14 cellular contexts compared by ENCODE assay signal in the genomic region with DNA sequence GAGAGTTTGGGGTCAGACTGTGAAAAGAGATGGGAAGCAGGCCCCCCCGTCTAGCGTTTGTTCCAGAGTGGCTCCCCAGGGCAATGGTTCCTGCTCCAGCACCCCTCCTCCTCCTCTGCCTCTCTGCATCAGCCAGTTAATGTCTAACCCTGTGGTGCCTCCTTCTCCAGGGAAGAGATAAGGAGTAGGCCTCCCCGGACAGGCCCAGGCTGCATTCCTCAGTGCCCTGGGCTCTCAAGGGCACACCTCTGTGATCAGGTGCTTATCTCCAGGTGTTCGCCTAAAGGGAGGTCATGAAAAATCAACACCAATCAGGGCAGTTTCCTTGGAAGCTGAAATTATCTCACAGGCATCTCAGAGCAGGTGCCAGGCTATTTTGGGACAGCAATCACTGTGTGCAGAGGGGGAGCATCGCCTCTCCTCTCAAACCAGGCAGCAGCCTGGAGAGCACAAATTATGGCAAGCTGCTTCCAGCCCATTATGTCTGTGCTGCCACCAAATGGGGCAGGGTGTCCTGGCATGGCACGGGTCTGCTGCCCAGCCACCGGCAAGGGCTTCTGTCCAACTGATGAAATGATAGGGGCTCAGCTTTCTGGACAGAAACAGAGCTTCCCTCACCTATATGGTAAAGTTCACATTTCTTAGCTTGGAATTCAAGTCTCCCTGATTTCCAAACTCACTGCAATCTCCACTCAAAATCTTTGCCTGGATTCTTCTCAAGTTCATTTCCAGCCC.
DNase-seq lines count a peak whose midpoint lies in the region; ATAC-seq and TF ChIP-seq lines count a peak whose summit lies in the region.
"Had no signal": no experiment of that assay in that cellular context is flagged by ENCODE, and none has a peak within 500 bp of the region (broad histone marks: within the 10 kb centered on the region; RNA-seq: fewer than 3 reads in every experiment).

No MANE protein-coding gene starts in this region.

- peak overlapping the region; percentile 22 for H3K4me3 Mint-ChIP-seq in progenitor cell of endocrine pancreas (ENCODE audit: low read depth)
- no peak overlapping the region for H3K4me3 Mint-ChIP-seq in T-helper 2 cell treated with Interferon-gamma antibody and Interleukin-4, amounts not matched to agents 5 μg/mL and 100 μg/mL, for 36 hours
- H3K4me3 Mint-ChIP-seq in effector memory CD8-positive, alpha-beta T cell, result no peak overlapping the region
- H3K4me3 Mint-ChIP-seq: CD4-positive, CD25-positive, alpha-beta regulatory T cell; stimulated activated memory B cell treated with anti-CD40 and anti-IgM and Interleukin-4, amounts not matched to agents 10 μg/mL and 1 μg/mL and 100 μg/mL, for 72 hours had no signal

- H3K36me3 Mint-ChIP-seq in progenitor cell of endocrine pancreas (ENCODE audit: insufficient read depth), result no peaks in the 10 kb centered on the region
- no peaks in the 10 kb centered on the region for H3K36me3 Mint-ChIP-seq in T-helper 2 cell treated with Interferon-gamma antibody and Interleukin-4, amounts not matched to agents 5 μg/mL and 100 μg/mL, for 36 hours (ENCODE audit: low read depth)
- no peaks in the 10 kb centered on the region for H3K36me3 Mint-ChIP-seq in effector memory CD8-positive, alpha-beta T cell (ENCODE audit: insufficient read depth)
- H3K36me3 Mint-ChIP-seq: activated naive CD4-positive, alpha-beta T cell treated with anti-CD3 and anti-CD28 coated beads, Interleukin-2, amount 50 U/mL, for 72 hours; CD4-positive, CD25-positive, alpha-beta regulatory T cell; stimulated activated memory B cell treated with anti-CD40 and anti-IgM and Interleukin-4, amounts not matched to agents 10 μg/mL and 1 μg/mL and 100 μg/mL, for 72 hours had no signal

- peaks cover 27% of the 10 kb centered on the region for H3K27me3 Mint-ChIP-seq in progenitor cell of endocrine pancreas
- H3K27me3 Mint-ChIP-seq in T-helper 2 cell treated with Interferon-gamma antibody and Interleukin-4, amounts not matched to agents 5 μg/mL and 100 μg/mL, for 36 hours (ENCODE audit: low read depth), result no peaks in the 10 kb centered on the region
- peaks cover 29 to 41% of the 10 kb centered on the region in 2 donors for H3K27me3 Mint-ChIP-seq in effector memory CD8-positive, alpha-beta T cell
- H3K27me3 Mint-ChIP-seq: CD4-positive, CD25-positive, alpha-beta regulatory T cell had no signal

- DNase-seq in ELF-1 (ENCODE audit: low read depth, low spot score) (peak; percentile 57), NCI-H2227 (lab: John Stamatoyannopoulos, UW; ENCODE audit: unreplicated experiment) (peak; percentile 8), glomerular visceral epithelial cell (ENCODE audit: extremely low spot score) (peak; percentile 31), progenitor cell of endocrine pancreas (ENCODE audit: low spot score, unreplicated experiment) (peak; percentile 36), GM19238 (ENCODE audit: insufficient read length, low spot score) (no peak), amniotic stem cell (lab: John Stamatoyannopoulos, UW) (no peak)
- DNase-seq in T-helper 2 cell treated with Interferon-gamma antibody and Interleukin-4, amounts not matched to agents 5 μg/mL and 100 μg/mL, for 36 hours (ENCODE audit: low spot score), result no peak
- no peak for DNase-seq in effector memory CD8-positive, alpha-beta T cell
- DNase-seq: CD4-positive, CD25-positive, alpha-beta regulatory T cell; cortex of kidney; MG63; stimulated activated CD4-positive, alpha-beta T cell treated with anti-CD3 and anti-CD28 coated beads, Interleukin-2, amount 100 ng/mL, for 24 hours had no signal

- no peak for TF ChIP-seq CTCF in progenitor cell of endocrine pancreas (IDR thresholded peaks at IDR 0.05; ENCODE audit: unreplicated experiment)

- H3K27ac Mint-ChIP-seq in progenitor cell of endocrine pancreas, result peak overlapping the region; percentile 78
- no peak overlapping the region for H3K27ac Mint-ChIP-seq in T-helper 2 cell treated with Interferon-gamma antibody and Interleukin-4, amounts not matched to agents 5 μg/mL and 100 μg/mL, for 36 hours
- no peak overlapping the region for H3K27ac Mint-ChIP-seq in effector memory CD8-positive, alpha-beta T cell
- H3K27ac Mint-ChIP-seq: activated naive CD4-positive, alpha-beta T cell treated with anti-CD3 and anti-CD28 coated beads, Interleukin-2, amount 50 U/mL, for 72 hours; CD4-positive, CD25-positive, alpha-beta regulatory T cell; stimulated activated memory B cell treated with anti-CD40 and anti-IgM and Interleukin-4, amounts not matched to agents 10 μg/mL and 1 μg/mL and 100 μg/mL, for 72 hours had no signal

- no peak for ATAC-seq in effector memory CD8-positive, alpha-beta T cell (replicated peaks)
- ATAC-seq: activated naive CD4-positive, alpha-beta T cell treated with anti-CD3 and anti-CD28 coated beads, Interleukin-2, amount 50 U/mL, for 72 hours; stimulated activated memory B cell treated with anti-CD40 and anti-IgM and Interleukin-4, amounts not matched to agents 10 μg/mL and 1 μg/mL and 100 μg/mL, for 72 hours had no signal

- H3K9me3 Mint-ChIP-seq in progenitor cell of endocrine pancreas (ENCODE audit: low read depth), result no peaks in the 10 kb centered on the region
- H3K9me3 Mint-ChIP-seq in T-helper 2 cell treated with Interferon-gamma antibody and Interleukin-4, amounts not matched to agents 5 μg/mL and 100 μg/mL, for 36 hours, result no peaks in the 10 kb centered on the region
- no peaks in the 10 kb centered on the region for H3K9me3 Mint-ChIP-seq in effector memory CD8-positive, alpha-beta T cell
- H3K9me3 Mint-ChIP-seq: activated naive CD4-positive, alpha-beta T cell treated with anti-CD3 and anti-CD28 coated beads, Interleukin-2, amount 50 U/mL, for 72 hours; stimulated activated memory B cell treated with anti-CD40 and anti-IgM and Interleukin-4, amounts not matched to agents 10 μg/mL and 1 μg/mL and 100 μg/mL, for 72 hours had no signal

- H3K4me1 Mint-ChIP-seq in progenitor cell of endocrine pancreas (ENCODE audit: low read depth), result peaks cover 69% of the 10 kb centered on the region
- no peaks in the 10 kb centered on the region for H3K4me1 Mint-ChIP-seq in T-helper 2 cell treated with Interferon-gamma antibody and Interleukin-4, amounts not matched to agents 5 μg/mL and 100 μg/mL, for 36 hours (ENCODE audit: low read depth)
- no peaks in the 10 kb centered on the region for H3K4me1 Mint-ChIP-seq in effector memory CD8-positive, alpha-beta T cell (ENCODE audit: low read depth in 2 of 2)
- H3K4me1 Mint-ChIP-seq: CD4-positive, CD25-positive, alpha-beta regulatory T cell; stimulated activated memory B cell treated with anti-CD40 and anti-IgM and Interleukin-4, amounts not matched to agents 10 μg/mL and 1 μg/mL and 100 μg/mL, for 72 hours had no signal

Comparison
In these comparisons a context has a peak if more than half of its experiments do, and no peak if none do; other contexts are left out.
1. DNase-seq: peak in ELF-1 (single experiment), NCI-H2227 (single experiment), glomerular visceral epithelial cell (single experiment) and progenitor cell of endocrine pancreas (single experiment); none in GM19238 (single experiment), T-helper 2 cell treated with Interferon-gamma antibody and Interleukin-4, amounts not matched to agents 5 μg/mL and 100 μg/mL, for 36 hours (single experiment), effector memory CD8-positive, alpha-beta T cell (0 of 3) and amniotic stem cell (single experiment).